In genomic region chr15:60389261-60390077, GRCh38 we compare ENCODE assay signal across 8 cellular contexts. TPM values are rescaled to one million over a fixed set of nuclear protein-coding genes. Genes with fewer than 3 reads are reported as not detected.
DNase-seq lines count a peak whose midpoint lies in the region; ATAC-seq and TF ChIP-seq lines count a peak whose summit lies in the region.

No MANE protein-coding gene starts in this region.

- TF ChIP-seq POLR2A in ovary (IDR thresholded peaks at IDR 0.05) (no peak), erythroblast (IDR thresholded peaks at IDR 0.05; ENCODE audit: low read length) (no peak)

- H3K9me3 ChIP-seq in adipocyte (ENCODE audit: control insufficient read depth, low read length) (no peaks in the 10 kb centered on the region), ovary (no peaks in the 10 kb centered on the region)

- TF ChIP-seq EP300 in ovary (IDR thresholded peaks at IDR 0.05), result no peak

- H3K4me1 ChIP-seq in adipocyte (ENCODE audit: control insufficient read depth, insufficient read depth, low read length) (peaks cover 85% of the 10 kb centered on the region), ovary (ENCODE audit: insufficient read depth) (peaks cover 28% of the 10 kb centered on the region)

- intact Hi-C loops in ovary (cut with DNase I), result no loop called here

- H3K9ac ChIP-seq in adipocyte (ENCODE audit: low read length), result peak overlapping the region; percentile 99

- peak; percentile 49 for DNase-seq in adipocyte (ENCODE audit: low read depth)
- no peak for DNase-seq in ovary
- no peak for DNase-seq in NCI-H128 (lab: John Stamatoyannopoulos, UW; ENCODE audit: unreplicated experiment)
- DNase-seq in NCI-H2196 treated with DMSO at 0.1 percent for 48 hours (lab: John Stamatoyannopoulos, UW; ENCODE audit: unreplicated experiment), result no peak
- no peak for DNase-seq in erythroblast (lab: John Stamatoyannopoulos, UW)

- 12 to 22% (median 16%) methylated on average over 8 of the region's 8 CpGs for WGBS in ovary, 3 donors

- H3K27ac ChIP-seq in ovary, result peak overlapping the region in 1 of 2 donors; percentile 22

- H3K4me3 ChIP-seq in adipocyte (ENCODE audit: low read length) (peak overlapping the region; percentile 98), ovary (peak overlapping the region; percentile 6)

- no peaks in the 10 kb centered on the region for H3K27me3 ChIP-seq in adipocyte (replicated peaks; ENCODE audit: control insufficient read depth, insufficient read depth, low read length)
- no peaks in the 10 kb centered on the region for H3K27me3 ChIP-seq in ovary

- ATAC-seq in GM19324 (IDR thresholded peaks at IDR 0.05; ENCODE audit: low FRiP score, unreplicated experiment) (peak; percentile 58), HG03196 (IDR thresholded peaks at IDR 0.05; ENCODE audit: unreplicated experiment) (peak; percentile 43), HG03521 (IDR thresholded peaks at IDR 0.05; ENCODE audit: unreplicated experiment) (no peak)

- no peak for TF ChIP-seq CTCF in ovary (IDR thresholded peaks at IDR 0.05)

- H3K36me3 ChIP-seq in adipocyte (ENCODE audit: control insufficient read depth, insufficient read depth, low read length, severe bottlenecking) (peaks cover 53% of the 10 kb centered on the region), ovary (no peaks in the 10 kb centered on the region)

RNA-seq across cellular contexts. Expression of gene ANXA2, which starts 8.3 kb away (rescaled TPM):
- total RNA-seq in ovary, result 100 to 1,000 TPM; 118 to 436 (median 237) TPM
- polyA plus RNA-seq in ovary, result 100 to 1,000 TPM; 219 to 910 TPM
